Comparison of ENCODE assay signal across 8 cellular contexts in genomic region chr6:12233693-12234551, GRCh38. TPM values are rescaled to one million over a fixed set of nuclear protein-coding genes. Genes with fewer than 3 reads are reported as not detected.
A peak's percentile ranks its signal among the peaks of the same experiment; 100 is the strongest.
DNase-seq lines count a peak whose midpoint lies in the region; ATAC-seq and TF ChIP-seq lines count a peak whose summit lies in the region.

No MANE protein-coding gene starts in this region.

- no peak overlapping the region for H3K27ac ChIP-seq in Karpas-422 (ENCODE audit: low read length)
- no peak overlapping the region for H3K27ac ChIP-seq in RWPE2 (ENCODE audit: poor library complexity, severe bottlenecking)

- no peak overlapping the region for H3K4me2 ChIP-seq in Karpas-422 (ENCODE audit: low read depth, low read length, poor library complexity, severe bottlenecking)

- H3K4me1 ChIP-seq in Karpas-422 (ENCODE audit: low read length) (peaks cover 3% of the 10 kb centered on the region; the same call in 1 of the 2 replicates), RWPE2 (ENCODE audit: insufficient read depth, poor library complexity, severe bottlenecking) (no peaks in the 10 kb centered on the region)

- no peaks in the 10 kb centered on the region for H3K9me2 ChIP-seq in Karpas-422 (replicated peaks; ENCODE audit: insufficient read depth, low read length)

- H4K20me1 ChIP-seq in Karpas-422 (ENCODE audit: insufficient read depth, low read depth, low read length) = no peaks in the 10 kb centered on the region

- no peak overlapping the region for H2AFZ ChIP-seq in Karpas-422 (ENCODE audit: low read length)

- H3K4me3 ChIP-seq in GM12864 (ENCODE audit: low read depth, low read length) (no peak overlapping the region), Karpas-422 (ENCODE audit: low read length) (no peak overlapping the region), RWPE2 (ENCODE audit: severe bottlenecking) (no peak overlapping the region), retinal pigment epithelial cell (ENCODE audit: low read length) (no peak overlapping the region)

- no peaks in the 10 kb centered on the region for H3K27me3 ChIP-seq in Karpas-422 (ENCODE audit: low read length)
- H3K27me3 ChIP-seq in RWPE2 (ENCODE audit: insufficient read depth, poor library complexity, severe bottlenecking) = no peaks in the 10 kb centered on the region

- H3K36me3 ChIP-seq in Karpas-422 (ENCODE audit: insufficient read depth, low read length) = no peaks in the 10 kb centered on the region
- no peaks in the 10 kb centered on the region for H3K36me3 ChIP-seq in RWPE2 (ENCODE audit: low read depth)

- ATAC-seq in RWPE2 (ENCODE audit: low read depth) (peak; percentile 78), left ventricle myocardium superior (peak; percentile 68)

- intact Hi-C loops in left ventricle myocardium superior (cut with micrococcal nuclease) = loop anchor here (5.0 kb wide), 1 partner anchor 652 kb away; no protein-coding TSS in a partner anchor

- TF ChIP-seq CTCF in GM12864 (IDR thresholded peaks at IDR 0.05; ENCODE audit: low read depth, low read length, missing control alignments) (peak; percentile 48), RWPE2 (IDR thresholded peaks at IDR 0.05; ENCODE audit: poor library complexity, severe bottlenecking) (peak; percentile 86), retinal pigment epithelial cell (conservative IDR thresholded peaks at IDR 0.05; ENCODE audit: low read depth, low read length) (peak; percentile 90)

- H3K79me2 ChIP-seq in Karpas-422 (ENCODE audit: low read length) = no peaks in the 10 kb centered on the region

- DNase-seq in 8988T (peak; percentile 23), GM12864 (ENCODE audit: low read depth) (peak; percentile 59), Karpas-422 (peak; percentile 86), RWPE2 (ENCODE audit: low spot score) (no peak), amniotic stem cell (lab: John Stamatoyannopoulos, UW) (peak; percentile 37), left ventricle myocardium superior (no peak), retinal pigment epithelial cell (ENCODE audit: low read depth) (peak; percentile 58), T1000 (lab: John Stamatoyannopoulos, UW) (no peak)

- H3K9me3 ChIP-seq in Karpas-422 (ENCODE audit: low read length) (no peaks in the 10 kb centered on the region), RWPE2 (ENCODE audit: severe bottlenecking) (no peaks in the 10 kb centered on the region)

- no peak overlapping the region for H3K9ac ChIP-seq in Karpas-422 (ENCODE audit: low read length)

RNA-seq across cellular contexts. Expression of gene EDN1, which starts 56.2 kb away (rescaled TPM):
- total RNA-seq in Karpas-422 (2014; rRNA removed; shearing (Covaris generic); ENCODE audit: low replicate concordance) = 0.18 and 0.34 TPM in 2 replicates
- 2.7 TPM for total RNA-seq in left ventricle myocardium superior

Comparison
In these comparisons a context has a peak if more than half of its experiments do, and no peak if none do; other contexts are left out.
1. DNase-seq: peak in 8988T (single experiment), GM12864 (single experiment), Karpas-422 (single experiment), amniotic stem cell (single experiment) and retinal pigment epithelial cell (single experiment); none in RWPE2 (single experiment), left ventricle myocardium superior (single experiment) and T1000 (single experiment).
2. Peak in every context shown above with its lines, with median percentiles within 50 percentile points of each other: CTCF ChIP-seq.